11 cellular contexts compared by ENCODE assay signal in genomic region chr7:107958764-107959526, GRCh38. TPM values are rescaled to one million over a fixed set of nuclear protein-coding genes. Genes with fewer than 3 reads are reported as not detected.
DNase-seq lines count a peak whose midpoint lies in the region; ATAC-seq, FAIRE-seq and TF ChIP-seq lines count a peak whose summit lies in the region.
"Had no signal": no experiment of that assay in that cellular context is flagged by ENCODE, and none has a peak within 500 bp of the region (broad histone marks: within the 10 kb centered on the region; RNA-seq: fewer than 3 reads in every experiment).

No MANE protein-coding gene starts in this region.

- no peaks in the 10 kb centered on the region for H3K9me3 Mint-ChIP-seq in CD4-positive, alpha-beta memory T cell
- no peaks in the 10 kb centered on the region for H3K9me3 Mint-ChIP-seq in activated CD8-positive, alpha-beta memory T cell treated with anti-CD3 and anti-CD28 coated beads, Interleukin-2, amount 10 ng/mL, durations not matched to agents 7 days and 5 days (ENCODE audit: low read depth)

- 49% methylated on average over 14 of the region's 14 CpGs for WGBS in suprapubic skin

- H3K9me3 ChIP-seq in suprapubic skin = no peaks in the 10 kb centered on the region
- H3K9me3 ChIP-seq in CD4-positive, alpha-beta memory T cell (ENCODE audit: control insufficient read depth in 1 of 2, low read length in 2 of 2) = no peaks in the 10 kb centered on the region
- H3K9me3 ChIP-seq: prostate gland had no signal

- TF ChIP-seq EP300 in suprapubic skin (IDR thresholded peaks at IDR 0.05) = no peak

- H3K4me3 ChIP-seq in brain microvascular endothelial cell (ENCODE audit: low read depth, low read length) (no peak overlapping the region), suprapubic skin (no peak overlapping the region)
- H3K4me3 ChIP-seq in CD4-positive, alpha-beta memory T cell (ENCODE audit: low read length in 2 of 2) = no peak overlapping the region
- H3K4me3 ChIP-seq: prostate gland had no signal

- POLR2A ChIA-PET in CD4-positive, alpha-beta memory T cell (lab: Charles Lee; ENCODE audit: partially characterized antibody) = no interaction called here

- CTCF ChIA-PET in CD4-positive, alpha-beta memory T cell (lab: Charles Lee; ENCODE audit: partially characterized antibody) = no interaction called here
- CTCF ChIA-PET in activated CD8-positive, alpha-beta memory T cell treated with anti-CD3 and anti-CD28 coated beads, Interleukin-2, amount 10 ng/mL, durations not matched to agents 7 days and 5 days (lab: Charles Lee) = no interaction called here

- peaks cover 30% of the 10 kb centered on the region for H3K4me1 ChIP-seq in suprapubic skin
- no peaks in the 10 kb centered on the region for H3K4me1 ChIP-seq in CD4-positive, alpha-beta memory T cell (ENCODE audit: insufficient read depth, low read length)
- H3K4me1 ChIP-seq: prostate gland had no signal

- H3K27ac ChIP-seq in brain microvascular endothelial cell = peak overlapping the region; percentile 64
- H3K27ac ChIP-seq in suprapubic skin = peak overlapping the region; percentile 68
- no peak overlapping the region for H3K27ac ChIP-seq in CD4-positive, alpha-beta memory T cell (ENCODE audit: low read depth, low read length)
- H3K27ac ChIP-seq: prostate gland had no signal

- H3K27me3 ChIP-seq in brain microvascular endothelial cell (replicated peaks) = no peaks in the 10 kb centered on the region
- H3K27me3 ChIP-seq in suprapubic skin = no peaks in the 10 kb centered on the region
- no peaks in the 10 kb centered on the region for H3K27me3 ChIP-seq in CD4-positive, alpha-beta memory T cell (ENCODE audit: insufficient read depth, low read length)

- in situ Hi-C loops in brain microvascular endothelial cell (cut with HindIII; ENCODE audit: low pct_ligation_motif_present, low sequenced_read_pairs) = no loop called here

- no peak overlapping the region for H3K27ac Mint-ChIP-seq in CD4-positive, alpha-beta memory T cell
- no peak overlapping the region for H3K27ac Mint-ChIP-seq in activated CD8-positive, alpha-beta memory T cell treated with anti-CD3 and anti-CD28 coated beads, Interleukin-2, amount 10 ng/mL, durations not matched to agents 7 days and 5 days

- peaks cover 11 to 22% of the 10 kb centered on the region in 2 donors for H3K27me3 Mint-ChIP-seq in CD4-positive, alpha-beta memory T cell
- H3K27me3 Mint-ChIP-seq in activated CD8-positive, alpha-beta memory T cell treated with anti-CD3 and anti-CD28 coated beads, Interleukin-2, amount 10 ng/mL, durations not matched to agents 7 days and 5 days = peaks cover 19% of the 10 kb centered on the region

- H3K36me3 ChIP-seq in brain microvascular endothelial cell (replicated peaks) (peaks cover 99% of the 10 kb centered on the region), suprapubic skin (peaks cover 29% of the 10 kb centered on the region)
- no peaks in the 10 kb centered on the region for H3K36me3 ChIP-seq in CD4-positive, alpha-beta memory T cell (ENCODE audit: insufficient read depth, low read length)
- H3K36me3 ChIP-seq: prostate gland had no signal

- no peaks in the 10 kb centered on the region for H3K4me1 Mint-ChIP-seq in CD4-positive, alpha-beta memory T cell
- no peaks in the 10 kb centered on the region for H3K4me1 Mint-ChIP-seq in activated CD8-positive, alpha-beta memory T cell treated with anti-CD3 and anti-CD28 coated beads, Interleukin-2, amount 10 ng/mL, durations not matched to agents 7 days and 5 days

- intact Hi-C loops in CD4-positive, alpha-beta memory T cell (cut with micrococcal nuclease) = no loop called here
- intact Hi-C loops in left colon (cut with DNase I, micrococcal nuclease) = no loop called here

- ATAC-seq in activated CD8-positive, alpha-beta memory T cell treated with anti-CD3 and anti-CD28 coated beads, Interleukin-2, amount 10 ng/mL, durations not matched to agents 7 days and 5 days = no peak
- ATAC-seq in left colon = no peak

- DNase-seq in HCEC 1CT (peak; percentile 84), brain microvascular endothelial cell (peak; percentile 84), iris pigment epithelial cell (ENCODE audit: low read depth) (peak; percentile 94), suprapubic skin (ENCODE audit: low spot score in 2 of 2) (no peak), urothelium cell line (ENCODE audit: low spot score) (no peak), left colon (no peak)
- no peak for DNase-seq in CD4-positive, alpha-beta memory T cell
- DNase-seq in activated CD8-positive, alpha-beta memory T cell treated with anti-CD3 and anti-CD28 coated beads, Interleukin-2, amount 10 ng/mL, durations not matched to agents 7 days and 5 days = no peak
- DNase-seq: KBM-7, kidney had no signal

- no peak for FAIRE-seq in urothelium cell line (lab: Jason Lieb, UNC)
- FAIRE-seq: kidney had no signal

- TF ChIP-seq CTCF in brain microvascular endothelial cell (IDR thresholded peaks at IDR 0.05; ENCODE audit: low read depth, low read length, missing control alignments) (no peak), suprapubic skin (IDR thresholded peaks at IDR 0.05) (no peak)

- H3K4me3 Mint-ChIP-seq in CD4-positive, alpha-beta memory T cell = no peak overlapping the region
- no peak overlapping the region for H3K4me3 Mint-ChIP-seq in activated CD8-positive, alpha-beta memory T cell treated with anti-CD3 and anti-CD28 coated beads, Interleukin-2, amount 10 ng/mL, durations not matched to agents 7 days and 5 days

- no peak for TF ChIP-seq POLR2A in suprapubic skin (IDR thresholded peaks at IDR 0.05)

- no peaks in the 10 kb centered on the region for H3K36me3 Mint-ChIP-seq in CD4-positive, alpha-beta memory T cell
- no peaks in the 10 kb centered on the region for H3K36me3 Mint-ChIP-seq in activated CD8-positive, alpha-beta memory T cell treated with anti-CD3 and anti-CD28 coated beads, Interleukin-2, amount 10 ng/mL, durations not matched to agents 7 days and 5 days

RNA-seq across cellular contexts. Expression of gene LAMB1, which starts 44.0 kb away (rescaled TPM):
- total RNA-seq in suprapubic skin = 100 to 1,000 TPM in 1 of 4 donors, 10 to 100 TPM in 3; 76.7 to 216 (median 84.6) TPM
- total RNA-seq in CD4-positive, alpha-beta memory T cell = not detected
- under 1 TPM in 1 of 2 donors, not detected in 1; 0.95 TPM for polyA plus RNA-seq in CD4-positive, alpha-beta memory T cell
- total RNA-seq in activated CD8-positive, alpha-beta memory T cell treated with anti-CD3 and anti-CD28 coated beads, Interleukin-2, amount 10 ng/mL, durations not matched to agents 7 days and 5 days = not detected
- total RNA-seq in left colon = 100 to 1,000 TPM in 1 of 2 donors, 10 to 100 TPM in 1; 95.9 to 132 TPM

Comparison
In these comparisons a context has a peak if more than half of its experiments do, and no peak if none do; other contexts are left out.
1. DNase-seq: peak in HCEC 1CT (single experiment), brain microvascular endothelial cell (single experiment) and iris pigment epithelial cell (single experiment); none in suprapubic skin (0 of 2), CD4-positive, alpha-beta memory T cell (0 of 5), urothelium cell line (single experiment), activated CD8-positive, alpha-beta memory T cell treated with anti-CD3 and anti-CD28 coated beads, Interleukin-2, amount 10 ng/mL, durations not matched to agents 7 days and 5 days (single experiment) and left colon (0 of 2).
2. RNA of gene LAMB1, which starts 44.0 kb away (total RNA-seq): 95.9 to 132 TPM in left colon and 76.7 to 216 TPM in suprapubic skin; not detected in activated CD8-positive, alpha-beta memory T cell treated with anti-CD3 and anti-CD28 coated beads, Interleukin-2, amount 10 ng/mL, durations not matched to agents 7 days and 5 days and not detected in CD4-positive, alpha-beta memory T cell; every median in the first group is over 10 times any median in the second.